8 cellular contexts compared by ENCODE assay signal in genomic region chr1:182601416-182601786, GRCh38. TPM values are rescaled to one million over a fixed set of nuclear protein-coding genes. Genes with fewer than 3 reads are reported as not detected.
DNase-seq lines count a peak whose midpoint lies in the region; ATAC-seq, FAIRE-seq and TF ChIP-seq lines count a peak whose summit lies in the region.

No MANE protein-coding gene starts in this region.

- H3K9me3 Mint-ChIP-seq in glutamatergic neuron (ENCODE audit: unreplicated experiment) = no peaks in the 10 kb centered on the region

- H3K27me3 ChIP-seq in SJSA1 (replicated peaks) = no peaks in the 10 kb centered on the region
- no peaks in the 10 kb centered on the region for H3K27me3 ChIP-seq in pancreas

- H3K4me1 ChIP-seq in SJSA1 (replicated peaks) = peaks cover 30% of the 10 kb centered on the region
- peaks cover 0 to 13% (median 0%) of the 10 kb centered on the region in 3 donors for H3K4me1 ChIP-seq in pancreas

- H3K9me3 ChIP-seq in SJSA1 (replicated peaks) (no peaks in the 10 kb centered on the region), pancreas (no peaks in the 10 kb centered on the region)

- H3K36me3 Mint-ChIP-seq in glutamatergic neuron (ENCODE audit: unreplicated experiment) = no peaks in the 10 kb centered on the region

- no peak overlapping the region for H3K27ac Mint-ChIP-seq in glutamatergic neuron (ENCODE audit: unreplicated experiment)

- H3K4me3 ChIP-seq in SJSA1 = no peak overlapping the region
- H3K4me3 ChIP-seq in pancreas = peak overlapping the region in 1 of 4 donors; percentile 14

- H3K4me3 Mint-ChIP-seq in glutamatergic neuron (ENCODE audit: unreplicated experiment) = no peak overlapping the region

- H3K27me3 Mint-ChIP-seq in glutamatergic neuron (ENCODE audit: unreplicated experiment) = peaks cover 4% of the 10 kb centered on the region

- peaks cover 9% of the 10 kb centered on the region for H3K4me1 Mint-ChIP-seq in glutamatergic neuron (ENCODE audit: low read depth, unreplicated experiment)

- peak; percentile 85 for DNase-seq in NCI-H1092 (lab: John Stamatoyannopoulos, UW)
- peak; percentile 56 to 68 for DNase-seq in SJSA1 (ENCODE audit: low read depth in 1 of 2, low spot score in 2 of 2)
- DNase-seq in activated naive CD4-positive, alpha-beta T cell treated with anti-CD3 and anti-CD28 coated beads, Interleukin-2, amount 50 U/mL, for 16 hours = peak; percentile 58
- DNase-seq in glutamatergic neuron = peak; percentile 65
- peak in 5 of 6 donors; percentile 58 to 77 (median 70) for DNase-seq in pancreas

- peak; percentile 22 to 58 (median 50) for ATAC-seq in pancreas
- ATAC-seq in GM18520 (IDR thresholded peaks at IDR 0.05; ENCODE audit: unreplicated experiment) = no peak
- no peak for ATAC-seq in HG02759 (IDR thresholded peaks at IDR 0.05; ENCODE audit: unreplicated experiment)

- no peak overlapping the region for H3K27ac ChIP-seq in SJSA1
- H3K27ac ChIP-seq in pancreas = peak overlapping the region in 1 of 4 donors; percentile 12

- TF ChIP-seq CTCF in GM12872 (IDR thresholded peaks at IDR 0.05; ENCODE audit: insufficient read depth, low read depth, low read length) (peak; percentile 70), glutamatergic neuron (IDR thresholded peaks at IDR 0.05; ENCODE audit: partially characterized antibody, unreplicated experiment) (peak; percentile 97), pancreas (IDR thresholded peaks at IDR 0.05) (peak; percentile 81 to 90 (median 88))

- no peak for FAIRE-seq in pancreas (lab: Jason Lieb, UNC)

- peaks cover 37% of the 10 kb centered on the region for H3K36me3 ChIP-seq in SJSA1
- H3K36me3 ChIP-seq in pancreas = no peaks in the 10 kb centered on the region

- WGBS in pancreas, 2 donors = 14 to 17% methylated on average over 6 of the region's 6 CpGs

- intact Hi-C loops in pancreas (cut with DNase I) = loop anchor here in 1 of 3 donors (5.0 kb wide), 1 partner anchor 186 kb away; the partner anchor contains the start of gene NPL

RNA-seq across cellular contexts. Expression of gene RGS16, which starts 2.8 kb away (rescaled TPM):
- 5.0 and 5.7 TPM in 2 replicates for total RNA-seq in SJSA1 (2014; rRNA removed; shearing (Covaris generic))
- total RNA-seq in glutamatergic neuron (ENCODE audit: unreplicated experiment) (37.2 TPM), pancreas (1 to 10 TPM; 1.8 to 4.4 (median 2.7) TPM)
- polyA plus RNA-seq in pancreas = 10 to 100 TPM in 1 of 2 donors, 1 to 10 TPM in 1; 8.0 to 19.3 TPM

RNA-seq across cellular contexts. Expression of gene RNASEL, which starts 12.3 kb away (rescaled TPM):
- 8.8 and 11.5 TPM in 2 replicates for total RNA-seq in SJSA1 (2014; rRNA removed; shearing (Covaris generic))
- total RNA-seq in glutamatergic neuron (ENCODE audit: unreplicated experiment) (1.3 TPM), pancreas (1 to 10 TPM; 1.1 to 7.0 (median 2.7) TPM)
- 1 to 10 TPM; 1.8 to 2.8 TPM for polyA plus RNA-seq in pancreas

Comparison
In these comparisons a context has a peak if more than half of its experiments do, and no peak if none do; other contexts are left out.
1. ATAC-seq: peak in pancreas (4 of 4); none in GM18520 (single experiment) and HG02759 (single experiment).
2. Peak in every context shown above with its lines, with median percentiles within 50 percentile points of each other: CTCF ChIP-seq and DNase-seq.